Comparison of ENCODE assay signal across 9 cellular contexts in genomic region chr1:205013683-205014367, GRCh38. TPM values are rescaled to one million over a fixed set of nuclear protein-coding genes. Genes with fewer than 3 reads are reported as not detected.
DNase-seq lines count a peak whose midpoint lies in the region; ATAC-seq and TF ChIP-seq lines count a peak whose summit lies in the region.
"Had no signal": no experiment of that assay in that cellular context is flagged by ENCODE, and none has a peak within 500 bp of the region (broad histone marks: within the 10 kb centered on the region; RNA-seq: fewer than 3 reads in every experiment).

No MANE protein-coding gene starts in this region.

- TF ChIP-seq CTCF in heart left ventricle (IDR thresholded peaks at IDR 0.05) = no peak
- no peak for TF ChIP-seq CTCF in CD8-positive, alpha-beta T cell (IDR thresholded peaks at IDR 0.05)

- WGBS in heart left ventricle, 4 donors = 40 to 46% (median 43%) methylated on average over 6 of the region's 6 CpGs

- H3K4me1 ChIP-seq in heart left ventricle = peaks cover 0 to 25% (median 6%) of the 10 kb centered on the region in 12 donors
- H3K4me1 ChIP-seq in CD8-positive, alpha-beta T cell (ENCODE audit: insufficient read depth, low read length) = no peaks in the 10 kb centered on the region

- H3K9me3 Mint-ChIP-seq in CD8-positive, alpha-beta T cell = no peaks in the 10 kb centered on the region

- H3K27me3 ChIP-seq in heart left ventricle = no peaks in the 10 kb centered on the region
- no peaks in the 10 kb centered on the region for H3K27me3 ChIP-seq in CD8-positive, alpha-beta T cell (ENCODE audit: insufficient read depth, low read length)
- H3K27me3 ChIP-seq: tibial nerve had no signal

- H3K27ac ChIP-seq in heart left ventricle = no peak overlapping the region
- H3K27ac ChIP-seq in CD8-positive, alpha-beta T cell (ENCODE audit: low read depth, low read length) = no peak overlapping the region
- H3K27ac ChIP-seq: tibial nerve had no signal

- no peaks in the 10 kb centered on the region for H3K9me3 ChIP-seq in heart left ventricle
- H3K9me3 ChIP-seq in CD8-positive, alpha-beta T cell (ENCODE audit: low read length) = no peaks in the 10 kb centered on the region
- H3K9me3 ChIP-seq: tibial nerve had no signal

- intact Hi-C loops in heart left ventricle (cut with DNase I) = no loop called here
- intact Hi-C loops in CD8-positive, alpha-beta T cell (cut with DNase I, micrococcal nuclease) = no loop called here

- no peak for TF ChIP-seq POLR2A in heart left ventricle (IDR thresholded peaks at IDR 0.05)

- ATAC-seq in SK-N-SH treated with all-trans-retinoic acid at 6 μM for 48 hours (peak; percentile 55), heart left ventricle (peak; percentile 16 to 69 (median 42))
- ATAC-seq in CD8-positive, alpha-beta T cell = no peak

- H3K4me3 Mint-ChIP-seq in CD8-positive, alpha-beta T cell = no peak overlapping the region

- no peaks in the 10 kb centered on the region for H3K27me3 Mint-ChIP-seq in CD8-positive, alpha-beta T cell (ENCODE audit: low read depth)

- no peak overlapping the region for H3K4me3 ChIP-seq in heart left ventricle
- H3K4me3 ChIP-seq in CD8-positive, alpha-beta T cell (ENCODE audit: low read depth, low read length) = no peak overlapping the region
- H3K4me3 ChIP-seq: tibial nerve had no signal

- no peak overlapping the region for H3K27ac Mint-ChIP-seq in CD8-positive, alpha-beta T cell

- POLR2A ChIA-PET in CD8-positive, alpha-beta T cell (lab: Charles Lee) = no interaction called here

- CTCF ChIA-PET in CD8-positive, alpha-beta T cell (lab: Charles Lee) = no interaction called here

- no peaks in the 10 kb centered on the region for H3K4me1 Mint-ChIP-seq in CD8-positive, alpha-beta T cell (ENCODE audit: low read depth)

- no peaks in the 10 kb centered on the region for H3K36me3 ChIP-seq in heart left ventricle
- no peaks in the 10 kb centered on the region for H3K36me3 ChIP-seq in CD8-positive, alpha-beta T cell (ENCODE audit: insufficient read depth, low read length)

- DNase-seq in Kasumi-1 (lab: John Stamatoyannopoulos, UW) = peak; percentile 9 to 11
- DNase-seq in heart left ventricle = peak in 4 of 5 donors; percentile 40 to 53 (median 46)
- peak; percentile 73 for DNase-seq in superior temporal gyrus (ENCODE audit: extremely low spot score)
- no peak for DNase-seq in activated CD8-positive, alpha-beta memory T cell treated with anti-CD3 and anti-CD28 coated beads for 24 hours
- no peak for DNase-seq in activated T-cell treated with anti-CD3 and anti-CD28 coated beads, Interleukin-2, amount 50 U/mL, for 1 hour
- DNase-seq in CD8-positive, alpha-beta T cell = no peak
- DNase-seq: dermis blood vessel endothelial cell had no signal

- H3K36me3 Mint-ChIP-seq in CD8-positive, alpha-beta T cell = no peaks in the 10 kb centered on the region

TF ChIP-seq in SK-N-SH treated with all-trans-retinoic acid at 6 μM for 48 hours, 23 proteins besides CTCF, POLR2A, EP300 and RAD21:
- TF ChIP-seq ZNF70 (CRISPR knock-in tag; IDR thresholded peaks at IDR 0.05) (no peak), ISL1 (CRISPR knock-in tag; IDR thresholded peaks at IDR 0.05) (no peak), OSR1 (CRISPR knock-in tag; IDR thresholded peaks at IDR 0.05) (no peak)

RNA-seq across cellular contexts. Expression of gene CNTN2, which starts 29.2 kb away (rescaled TPM):
- 1 to 10 TPM in 1 of 9 donors, under 1 TPM in 5, not detected in 3; 0.04 to 2.4 (median 0.19) TPM for total RNA-seq in heart left ventricle
- polyA plus RNA-seq in heart left ventricle = under 1 TPM; 0.06 to 0.84 TPM
- not detected for total RNA-seq in CD8-positive, alpha-beta T cell
- total RNA-seq: dermis blood vessel endothelial cell had no signal

Comparison
In these comparisons a context has a peak if more than half of its experiments do, and no peak if none do; other contexts are left out.
1. DNase-seq: peak in Kasumi-1 (2 of 2), heart left ventricle (4 of 5) and superior temporal gyrus (single experiment); none in activated CD8-positive, alpha-beta memory T cell treated with anti-CD3 and anti-CD28 coated beads for 24 hours (single experiment), activated T-cell treated with anti-CD3 and anti-CD28 coated beads, Interleukin-2, amount 50 U/mL, for 1 hour (single experiment) and CD8-positive, alpha-beta T cell (0 of 7).